1 cellular context compared by ENCODE assay signal in the genomic region with DNA sequence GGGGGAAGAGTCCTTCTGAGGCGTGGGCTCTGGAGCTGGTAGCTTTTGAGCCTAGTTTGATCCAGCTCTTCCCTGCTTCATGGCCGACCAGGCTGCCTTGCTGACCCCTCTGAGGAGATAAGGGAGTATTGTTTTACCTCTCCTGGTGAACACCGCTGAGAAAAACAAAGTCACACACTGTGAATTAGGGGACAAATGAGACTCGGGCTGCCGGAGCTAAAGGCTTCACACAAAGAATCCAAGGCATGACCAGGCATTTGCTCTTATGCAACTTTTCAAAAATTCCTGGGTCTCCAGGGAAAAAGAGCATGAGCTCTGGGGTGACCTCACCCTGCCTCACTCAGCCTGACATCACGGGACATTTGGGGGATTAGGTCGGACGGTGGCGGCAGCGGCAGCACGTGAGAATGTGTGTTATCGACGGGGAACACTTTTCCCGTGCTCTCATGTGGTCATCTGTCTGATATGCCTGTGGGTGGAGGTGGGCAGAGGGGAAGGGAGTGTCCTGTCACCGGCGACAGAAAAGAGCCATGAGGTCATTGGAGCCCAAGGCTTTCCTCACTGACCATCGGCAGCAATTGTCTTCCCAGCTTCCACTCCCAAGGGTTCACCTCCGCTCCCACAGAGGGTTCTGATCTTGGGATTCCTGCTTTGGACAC.
TF ChIP-seq lines count a peak whose summit lies in the region.

No MANE protein-coding gene starts in this region.

TF ChIP-seq in HepG2, 621 proteins besides CTCF, POLR2A, EP300 and RAD21 (continued from another document and continues in another):
- TF ChIP-seq, protein P1, sequence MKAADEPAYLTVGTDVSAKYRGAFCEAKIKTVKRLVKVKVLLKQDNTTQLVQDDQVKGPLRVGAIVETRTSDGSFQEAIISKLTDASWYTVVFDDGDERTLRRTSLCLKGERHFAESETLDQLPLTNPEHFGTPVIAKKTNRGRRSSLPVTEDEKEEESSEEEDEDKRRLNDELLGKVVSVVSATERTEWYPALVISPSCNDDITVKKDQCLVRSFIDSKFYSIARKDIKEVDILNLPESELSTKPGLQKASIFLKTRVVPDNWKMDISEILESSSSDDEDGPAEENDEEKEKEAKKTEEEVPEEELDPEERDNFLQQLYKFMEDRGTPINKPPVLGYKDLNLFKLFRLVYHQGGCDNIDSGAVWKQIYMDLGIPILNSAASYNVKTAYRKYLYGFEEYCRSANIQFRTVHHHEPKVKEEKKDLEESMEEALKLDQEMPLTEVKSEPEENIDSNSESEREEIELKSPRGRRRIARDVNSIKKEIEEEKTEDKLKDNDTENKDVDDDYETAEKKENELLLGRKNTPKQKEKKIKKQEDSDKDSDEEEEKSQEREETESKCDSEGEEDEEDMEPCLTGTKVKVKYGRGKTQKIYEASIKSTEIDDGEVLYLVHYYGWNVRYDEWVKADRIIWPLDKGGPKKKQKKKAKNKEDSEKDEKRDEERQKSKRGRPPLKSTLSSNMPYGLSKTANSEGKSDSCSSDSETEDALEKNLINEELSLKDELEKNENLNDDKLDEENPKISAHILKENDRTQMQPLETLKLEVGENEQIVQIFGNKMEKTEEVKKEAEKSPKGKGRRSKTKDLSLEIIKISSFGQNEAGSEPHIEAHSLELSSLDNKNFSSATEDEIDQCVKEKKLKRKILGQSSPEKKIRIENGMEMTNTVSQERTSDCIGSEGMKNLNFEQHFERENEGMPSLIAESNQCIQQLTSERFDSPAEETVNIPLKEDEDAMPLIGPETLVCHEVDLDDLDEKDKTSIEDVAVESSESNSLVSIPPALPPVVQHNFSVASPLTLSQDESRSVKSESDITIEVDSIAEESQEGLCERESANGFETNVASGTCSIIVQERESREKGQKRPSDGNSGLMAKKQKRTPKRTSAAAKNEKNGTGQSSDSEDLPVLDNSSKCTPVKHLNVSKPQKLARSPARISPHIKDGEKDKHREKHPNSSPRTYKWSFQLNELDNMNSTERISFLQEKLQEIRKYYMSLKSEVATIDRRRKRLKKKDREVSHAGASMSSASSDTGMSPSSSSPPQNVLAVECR (CRISPR knock-in tag; IDR thresholded peaks at IDR 0.05; ENCODE audit: borderline replicate concordance): no peak
- TF ChIP-seq, protein P2, sequence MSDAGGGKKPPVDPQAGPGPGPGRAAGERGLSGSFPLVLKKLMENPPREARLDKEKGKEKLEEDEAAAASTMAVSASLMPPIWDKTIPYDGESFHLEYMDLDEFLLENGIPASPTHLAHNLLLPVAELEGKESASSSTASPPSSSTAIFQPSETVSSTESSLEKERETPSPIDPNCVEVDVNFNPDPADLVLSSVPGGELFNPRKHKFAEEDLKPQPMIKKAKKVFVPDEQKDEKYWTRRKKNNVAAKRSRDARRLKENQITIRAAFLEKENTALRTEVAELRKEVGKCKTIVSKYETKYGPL (CRISPR knock-in tag; IDR thresholded peaks at IDR 0.05): peak; percentile 34; the same call in 1 of the 2 replicates
- TF ChIP-seq ISL2 (CRISPR knock-in tag; IDR thresholded peaks at IDR 0.05) (no peak), ZNF547 (CRISPR knock-in tag; IDR thresholded peaks at IDR 0.05) (0 out of 2 replicates have a peak, but pooled peaks have one; percentile 43), HMG20A (CRISPR knock-in tag; IDR thresholded peaks at IDR 0.05; ENCODE audit: borderline replicate concordance) (peak; percentile 23; the same call in 1 of the 2 replicates), THAP11 (CRISPR knock-in tag; IDR thresholded peaks at IDR 0.05) (0 out of 2 replicates have a peak, but pooled peaks have one; percentile 12), HDAC1 (CRISPR knock-in tag; IDR thresholded peaks at IDR 0.05) (no peak), ATF7 (IDR thresholded peaks at IDR 0.05) (peak; percentile 51), ATF7 (CRISPR knock-in tag; IDR thresholded peaks at IDR 0.05) (peak; percentile 92; the same call in 1 of the 2 replicates), NCOA5 (CRISPR knock-in tag; IDR thresholded peaks at IDR 0.05) (no peak), XRCC5 (optimal IDR thresholded peaks at IDR 0.05; ENCODE audit: low read length) (peak; percentile 39), RFX3 (CRISPR knock-in tag; IDR thresholded peaks at IDR 0.05) (no peak), SALL1 (CRISPR knock-in tag; IDR thresholded peaks at IDR 0.05) (peak; percentile 62; the same call in 1 of the 2 replicates), EEA1 (CRISPR knock-in tag; IDR thresholded peaks at IDR 0.05; ENCODE audit: borderline replicate concordance) (no peak), MYC (CRISPR knock-in tag; IDR thresholded peaks at IDR 0.05; ENCODE audit: borderline replicate concordance) (peak; percentile 13; the same call in 1 of the 2 replicates), MEF2D (CRISPR knock-in tag; IDR thresholded peaks at IDR 0.05) (no peak), TCF7L2 (IDR thresholded peaks at IDR 0.05; ENCODE audit: low read depth, low read length) (no peak), ZBTB20 (CRISPR knock-in tag; IDR thresholded peaks at IDR 0.05; ENCODE audit: borderline replicate concordance, low read depth) (peak; percentile 26; the same call in 1 of the 2 replicates), ZNF777 (CRISPR knock-in tag; IDR thresholded peaks at IDR 0.05) (no peak), NR2F6 (IDR thresholded peaks at IDR 0.05) (no peak), NR2F6 (CRISPR knock-in tag; IDR thresholded peaks at IDR 0.05) (peak; percentile 15; the same call in 1 of the 2 replicates), CREB1 (IDR thresholded peaks at IDR 0.05) (peak; percentile 57), CREB1 (CRISPR knock-in tag; IDR thresholded peaks at IDR 0.05) (no peak), KDM2A (CRISPR knock-in tag; IDR thresholded peaks at IDR 0.05; ENCODE audit: borderline replicate concordance, low read depth) (peak; percentile 42; the same call in 1 of the 2 replicates), MIER2 (CRISPR knock-in tag; IDR thresholded peaks at IDR 0.05) (no peak), KAT8 (CRISPR knock-in tag; IDR thresholded peaks at IDR 0.05) (no peak), HOXA5 (CRISPR knock-in tag; IDR thresholded peaks at IDR 0.05) (no peak), CEBPG (CRISPR knock-in tag; IDR thresholded peaks at IDR 0.05) (peak; percentile 69)
- TF ChIP-seq, protein P3, sequence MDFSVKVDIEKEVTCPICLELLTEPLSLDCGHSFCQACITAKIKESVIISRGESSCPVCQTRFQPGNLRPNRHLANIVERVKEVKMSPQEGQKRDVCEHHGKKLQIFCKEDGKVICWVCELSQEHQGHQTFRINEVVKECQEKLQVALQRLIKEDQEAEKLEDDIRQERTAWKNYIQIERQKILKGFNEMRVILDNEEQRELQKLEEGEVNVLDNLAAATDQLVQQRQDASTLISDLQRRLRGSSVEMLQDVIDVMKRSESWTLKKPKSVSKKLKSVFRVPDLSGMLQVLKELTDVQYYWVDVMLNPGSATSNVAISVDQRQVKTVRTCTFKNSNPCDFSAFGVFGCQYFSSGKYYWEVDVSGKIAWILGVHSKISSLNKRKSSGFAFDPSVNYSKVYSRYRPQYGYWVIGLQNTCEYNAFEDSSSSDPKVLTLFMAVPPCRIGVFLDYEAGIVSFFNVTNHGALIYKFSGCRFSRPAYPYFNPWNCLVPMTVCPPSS (IDR thresholded peaks at IDR 0.05): no peak
- TF ChIP-seq, protein P4, sequence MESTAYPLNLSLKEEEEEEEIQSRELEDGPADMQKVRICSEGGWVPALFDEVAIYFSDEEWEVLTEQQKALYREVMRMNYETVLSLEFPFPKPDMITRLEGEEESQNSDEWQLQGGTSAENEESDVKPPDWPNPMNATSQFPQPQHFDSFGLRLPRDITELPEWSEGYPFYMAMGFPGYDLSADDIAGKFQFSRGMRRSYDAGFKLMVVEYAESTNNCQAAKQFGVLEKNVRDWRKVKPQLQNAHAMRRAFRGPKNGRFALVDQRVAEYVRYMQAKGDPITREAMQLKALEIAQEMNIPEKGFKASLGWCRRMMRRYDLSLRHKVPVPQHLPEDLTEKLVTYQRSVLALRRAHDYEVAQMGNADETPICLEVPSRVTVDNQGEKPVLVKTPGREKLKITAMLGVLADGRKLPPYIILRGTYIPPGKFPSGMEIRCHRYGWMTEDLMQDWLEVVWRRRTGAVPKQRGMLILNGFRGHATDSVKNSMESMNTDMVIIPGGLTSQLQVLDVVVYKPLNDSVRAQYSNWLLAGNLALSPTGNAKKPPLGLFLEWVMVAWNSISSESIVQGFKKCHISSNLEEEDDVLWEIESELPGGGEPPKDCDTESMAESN (CRISPR knock-in tag; conservative IDR thresholded peaks at IDR 0.05): 0 out of 2 replicates have a peak, but pooled peaks have one; percentile 27
- TF ChIP-seq, protein P5, sequence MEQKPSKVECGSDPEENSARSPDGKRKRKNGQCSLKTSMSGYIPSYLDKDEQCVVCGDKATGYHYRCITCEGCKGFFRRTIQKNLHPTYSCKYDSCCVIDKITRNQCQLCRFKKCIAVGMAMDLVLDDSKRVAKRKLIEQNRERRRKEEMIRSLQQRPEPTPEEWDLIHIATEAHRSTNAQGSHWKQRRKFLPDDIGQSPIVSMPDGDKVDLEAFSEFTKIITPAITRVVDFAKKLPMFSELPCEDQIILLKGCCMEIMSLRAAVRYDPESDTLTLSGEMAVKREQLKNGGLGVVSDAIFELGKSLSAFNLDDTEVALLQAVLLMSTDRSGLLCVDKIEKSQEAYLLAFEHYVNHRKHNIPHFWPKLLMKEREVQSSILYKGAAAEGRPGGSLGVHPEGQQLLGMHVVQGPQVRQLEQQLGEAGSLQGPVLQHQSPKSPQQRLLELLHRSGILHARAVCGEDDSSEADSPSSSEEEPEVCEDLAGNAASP (CRISPR knock-in tag; IDR thresholded peaks at IDR 0.05; ENCODE audit: borderline replicate concordance): peak; percentile 47; the same call in 1 of the 2 replicates
- TF ChIP-seq, protein P6, sequence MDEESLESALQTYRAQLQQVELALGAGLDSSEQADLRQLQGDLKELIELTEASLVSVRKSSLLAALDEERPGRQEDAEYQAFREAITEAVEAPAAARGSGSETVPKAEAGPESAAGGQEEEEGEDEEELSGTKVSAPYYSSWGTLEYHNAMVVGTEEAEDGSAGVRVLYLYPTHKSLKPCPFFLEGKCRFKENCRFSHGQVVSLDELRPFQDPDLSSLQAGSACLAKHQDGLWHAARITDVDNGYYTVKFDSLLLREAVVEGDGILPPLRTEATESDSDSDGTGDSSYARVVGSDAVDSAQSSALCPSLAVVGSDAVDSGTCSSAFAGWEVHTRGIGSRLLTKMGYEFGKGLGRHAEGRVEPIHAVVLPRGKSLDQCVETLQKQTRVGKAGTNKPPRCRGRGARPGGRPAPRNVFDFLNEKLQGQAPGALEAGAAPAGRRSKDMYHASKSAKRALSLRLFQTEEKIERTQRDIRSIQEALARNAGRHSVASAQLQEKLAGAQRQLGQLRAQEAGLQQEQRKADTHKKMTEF (CRISPR knock-in tag; IDR thresholded peaks at IDR 0.05): 0 out of 2 replicates have a peak, but pooled peaks have one; percentile 22
- TF ChIP-seq, protein P7, sequence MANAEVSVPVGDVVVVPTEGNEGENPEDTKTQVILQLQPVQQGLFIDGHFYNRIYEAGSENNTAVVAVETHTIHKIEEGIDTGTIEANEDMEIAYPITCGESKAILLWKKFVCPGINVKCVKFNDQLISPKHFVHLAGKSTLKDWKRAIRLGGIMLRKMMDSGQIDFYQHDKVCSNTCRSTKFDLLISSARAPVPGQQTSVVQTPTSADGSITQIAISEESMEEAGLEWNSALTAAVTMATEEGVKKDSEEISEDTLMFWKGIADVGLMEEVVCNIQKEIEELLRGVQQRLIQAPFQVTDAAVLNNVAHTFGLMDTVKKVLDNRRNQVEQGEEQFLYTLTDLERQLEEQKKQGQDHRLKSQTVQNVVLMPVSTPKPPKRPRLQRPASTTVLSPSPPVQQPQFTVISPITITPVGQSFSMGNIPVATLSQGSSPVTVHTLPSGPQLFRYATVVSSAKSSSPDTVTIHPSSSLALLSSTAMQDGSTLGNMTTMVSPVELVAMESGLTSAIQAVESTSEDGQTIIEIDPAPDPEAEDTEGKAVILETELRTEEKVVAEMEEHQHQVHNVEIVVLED (CRISPR knock-in tag; IDR thresholded peaks at IDR 0.05; ENCODE audit: borderline replicate concordance): no peak
- TF ChIP-seq, protein P8, sequence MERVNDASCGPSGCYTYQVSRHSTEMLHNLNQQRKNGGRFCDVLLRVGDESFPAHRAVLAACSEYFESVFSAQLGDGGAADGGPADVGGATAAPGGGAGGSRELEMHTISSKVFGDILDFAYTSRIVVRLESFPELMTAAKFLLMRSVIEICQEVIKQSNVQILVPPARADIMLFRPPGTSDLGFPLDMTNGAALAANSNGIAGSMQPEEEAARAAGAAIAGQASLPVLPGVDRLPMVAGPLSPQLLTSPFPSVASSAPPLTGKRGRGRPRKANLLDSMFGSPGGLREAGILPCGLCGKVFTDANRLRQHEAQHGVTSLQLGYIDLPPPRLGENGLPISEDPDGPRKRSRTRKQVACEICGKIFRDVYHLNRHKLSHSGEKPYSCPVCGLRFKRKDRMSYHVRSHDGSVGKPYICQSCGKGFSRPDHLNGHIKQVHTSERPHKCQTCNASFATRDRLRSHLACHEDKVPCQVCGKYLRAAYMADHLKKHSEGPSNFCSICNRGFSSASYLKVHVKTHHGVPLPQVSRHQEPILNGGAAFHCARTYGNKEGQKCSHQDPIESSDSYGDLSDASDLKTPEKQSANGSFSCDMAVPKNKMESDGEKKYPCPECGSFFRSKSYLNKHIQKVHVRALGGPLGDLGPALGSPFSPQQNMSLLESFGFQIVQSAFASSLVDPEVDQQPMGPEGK (CRISPR knock-in tag; IDR thresholded peaks at IDR 0.05): no peak
- TF ChIP-seq, protein P9, sequence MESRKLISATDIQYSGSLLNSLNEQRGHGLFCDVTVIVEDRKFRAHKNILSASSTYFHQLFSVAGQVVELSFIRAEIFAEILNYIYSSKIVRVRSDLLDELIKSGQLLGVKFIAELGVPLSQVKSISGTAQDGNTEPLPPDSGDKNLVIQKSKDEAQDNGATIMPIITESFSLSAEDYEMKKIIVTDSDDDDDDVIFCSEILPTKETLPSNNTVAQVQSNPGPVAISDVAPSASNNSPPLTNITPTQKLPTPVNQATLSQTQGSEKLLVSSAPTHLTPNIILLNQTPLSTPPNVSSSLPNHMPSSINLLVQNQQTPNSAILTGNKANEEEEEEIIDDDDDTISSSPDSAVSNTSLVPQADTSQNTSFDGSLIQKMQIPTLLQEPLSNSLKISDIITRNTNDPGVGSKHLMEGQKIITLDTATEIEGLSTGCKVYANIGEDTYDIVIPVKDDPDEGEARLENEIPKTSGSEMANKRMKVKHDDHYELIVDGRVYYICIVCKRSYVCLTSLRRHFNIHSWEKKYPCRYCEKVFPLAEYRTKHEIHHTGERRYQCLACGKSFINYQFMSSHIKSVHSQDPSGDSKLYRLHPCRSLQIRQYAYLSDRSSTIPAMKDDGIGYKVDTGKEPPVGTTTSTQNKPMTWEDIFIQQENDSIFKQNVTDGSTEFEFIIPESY (CRISPR knock-in tag; IDR thresholded peaks at IDR 0.05): no peak
- TF ChIP-seq, protein P10, sequence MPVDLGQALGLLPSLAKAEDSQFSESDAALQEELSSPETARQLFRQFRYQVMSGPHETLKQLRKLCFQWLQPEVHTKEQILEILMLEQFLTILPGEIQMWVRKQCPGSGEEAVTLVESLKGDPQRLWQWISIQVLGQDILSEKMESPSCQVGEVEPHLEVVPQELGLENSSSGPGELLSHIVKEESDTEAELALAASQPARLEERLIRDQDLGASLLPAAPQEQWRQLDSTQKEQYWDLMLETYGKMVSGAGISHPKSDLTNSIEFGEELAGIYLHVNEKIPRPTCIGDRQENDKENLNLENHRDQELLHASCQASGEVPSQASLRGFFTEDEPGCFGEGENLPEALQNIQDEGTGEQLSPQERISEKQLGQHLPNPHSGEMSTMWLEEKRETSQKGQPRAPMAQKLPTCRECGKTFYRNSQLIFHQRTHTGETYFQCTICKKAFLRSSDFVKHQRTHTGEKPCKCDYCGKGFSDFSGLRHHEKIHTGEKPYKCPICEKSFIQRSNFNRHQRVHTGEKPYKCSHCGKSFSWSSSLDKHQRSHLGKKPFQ (CRISPR knock-in tag; IDR thresholded peaks at IDR 0.05; ENCODE audit: insufficient replicate concordance): peak; percentile 54
